ENCODE assay signal across 22 cellular contexts in the genomic region with DNA sequence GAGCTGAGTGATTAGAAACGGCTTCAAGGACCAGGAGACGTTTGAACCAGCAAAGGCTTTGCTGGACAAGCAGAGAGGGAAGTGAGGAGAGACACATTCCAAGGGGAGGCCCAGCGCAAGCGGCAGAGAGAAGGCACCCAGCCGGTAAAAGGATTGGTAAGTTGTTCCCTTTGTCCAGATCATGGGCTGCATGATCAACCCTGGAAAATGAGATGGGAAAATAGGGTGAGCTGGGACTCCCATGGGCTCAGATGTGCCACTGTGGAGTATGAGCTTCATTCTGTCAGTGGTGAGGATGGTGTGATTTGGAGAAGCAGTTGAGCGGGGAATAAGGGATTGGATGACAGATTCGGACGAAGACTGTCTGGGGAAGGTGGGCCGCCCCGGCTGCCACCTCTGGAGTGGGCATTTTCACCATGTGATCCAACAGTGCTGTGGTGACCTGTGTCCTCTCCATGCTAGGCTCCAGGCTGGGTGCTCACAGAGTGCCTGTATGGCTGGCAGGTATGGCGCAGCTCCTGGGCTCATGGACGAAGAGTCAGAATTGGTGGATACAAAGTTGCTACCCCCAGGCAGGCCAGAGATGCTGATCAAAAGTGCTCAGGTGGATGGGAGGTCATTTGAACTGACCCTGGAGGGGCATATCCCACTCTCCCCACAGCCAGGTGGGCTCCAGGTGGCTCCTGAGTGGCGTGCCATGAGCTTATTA.
DNase-seq lines count a peak whose midpoint lies in the region; ATAC-seq, FAIRE-seq and TF ChIP-seq lines count a peak whose summit lies in the region.
"Had no signal": no experiment of that assay in that cellular context is flagged by ENCODE, and none has a peak within 500 bp of the region (broad histone marks: within the 10 kb centered on the region; RNA-seq: fewer than 3 reads in every experiment).

No MANE protein-coding gene starts in this region.

- H2AFZ ChIP-seq in H9 (ENCODE audit: low read length), result no peak overlapping the region
- H2AFZ ChIP-seq in astrocyte (ENCODE audit: low read depth, low read length), result no peak overlapping the region

- no peak overlapping the region for H3K14ac ChIP-seq in H9 (ENCODE audit: insufficient read depth, low read length)

- no peak overlapping the region for H2AK5ac ChIP-seq in H9 (ENCODE audit: insufficient read length, low read length)

- no peak overlapping the region for H2BK12ac ChIP-seq in H9 (ENCODE audit: insufficient read length, low read depth, low read length)

- H3K9ac ChIP-seq in H9 (ENCODE audit: extremely low read depth, insufficient read length, low read length) (no peak overlapping the region), astrocyte (ENCODE audit: low read length) (no peak overlapping the region)
- H3K9ac ChIP-seq: BLaER1 had no signal

- DNase-seq in H9 (peak; percentile 6), astrocyte (ENCODE audit: low read depth) (no peak), left lobe of liver (ENCODE audit: low spot score) (peak; percentile 15), retina (peak; percentile 1), AML-193 (lab: John Stamatoyannopoulos, UW) (no peak), superior temporal gyrus (ENCODE audit: extremely low spot score) (no peak)
- no peak for DNase-seq in activated naive CD4-positive, alpha-beta T cell treated with anti-CD3 and anti-CD28 coated beads, Interleukin-2, amount 10 ng/mL, durations not matched to agents 7 days and 5 days
- DNase-seq in effector memory CD4-positive, alpha-beta T cell, result no peak
- DNase-seq: Caco-2; CD4-positive, alpha-beta memory T cell; DMS153; NCI-H1694 treated with DMSO at 0.1 percent for 48 hours; NCI-H2081 treated with DMSO at 0.1 percent for 48 hours; NCI-H2171 treated with DMSO at 0.1 percent for 48 hours; NCI-H446; NCI-H526; SJCRH30 had no signal

- H3K27me3 ChIP-seq in H9 (ENCODE audit: insufficient read depth, low read length) (no peaks in the 10 kb centered on the region), astrocyte (ENCODE audit: insufficient read depth, low read length) (no peaks in the 10 kb centered on the region)
- H3K27me3 ChIP-seq in effector memory CD4-positive, alpha-beta T cell (replicated peaks; ENCODE audit: control insufficient read depth, insufficient read depth, low read length, poor library complexity, severe bottlenecking), result no peaks in the 10 kb centered on the region
- H3K27me3 ChIP-seq: BLaER1 had no signal

- peak overlapping the region in 1 of 3 experiments; percentile 32; a peak in 1 of 7 replicates for H3K27ac Mint-ChIP-seq in H9
- H3K27ac Mint-ChIP-seq in astrocyte (ENCODE audit: unreplicated experiment), result no peak overlapping the region
- no peak overlapping the region for H3K27ac Mint-ChIP-seq in activated naive CD4-positive, alpha-beta T cell treated with anti-CD3 and anti-CD28 coated beads, Interleukin-2, amount 10 ng/mL, durations not matched to agents 7 days and 5 days
- H3K27ac Mint-ChIP-seq: CD4-positive, alpha-beta memory T cell; IgD-negative memory B cell had no signal

- H3K4me1 ChIP-seq in H9 (ENCODE audit: insufficient read depth, low read length) (no peaks in the 10 kb centered on the region), astrocyte (ENCODE audit: insufficient read depth, low read length) (no peaks in the 10 kb centered on the region)
- no peaks in the 10 kb centered on the region for H3K4me1 ChIP-seq in effector memory CD4-positive, alpha-beta T cell (ENCODE audit: control insufficient read depth, insufficient read depth, low read length, poor library complexity, severe bottlenecking)
- H3K4me1 ChIP-seq: BLaER1, Caco-2, HAP-1, SJCRH30 had no signal

- 0 out of 7 replicates have a peak, but pooled peaks cover 0 to 3% (median 0%) of the 10 kb centered on the region in 3 experiments for H3K36me3 Mint-ChIP-seq in H9 (ENCODE audit: insufficient read depth in 1 of 3, low read depth in 3 of 3)
- H3K36me3 Mint-ChIP-seq in astrocyte (ENCODE audit: low read depth, unreplicated experiment), result no peaks in the 10 kb centered on the region
- no peaks in the 10 kb centered on the region for H3K36me3 Mint-ChIP-seq in activated naive CD4-positive, alpha-beta T cell treated with anti-CD3 and anti-CD28 coated beads, Interleukin-2, amount 10 ng/mL, durations not matched to agents 7 days and 5 days
- H3K36me3 Mint-ChIP-seq: CD4-positive, alpha-beta memory T cell; IgD-negative memory B cell had no signal

- peaks cover 13 to 15% of the 10 kb centered on the region in 2 experiments for H3K4me1 Mint-ChIP-seq in H9
- H3K4me1 Mint-ChIP-seq in astrocyte (ENCODE audit: low read depth, unreplicated experiment), result peaks cover 13% of the 10 kb centered on the region
- no peaks in the 10 kb centered on the region for H3K4me1 Mint-ChIP-seq in activated naive CD4-positive, alpha-beta T cell treated with anti-CD3 and anti-CD28 coated beads, Interleukin-2, amount 10 ng/mL, durations not matched to agents 7 days and 5 days

- no peak overlapping the region for H3K4me2 ChIP-seq in H9 (ENCODE audit: insufficient read depth, insufficient read length, low read length)
- no peak overlapping the region for H3K4me2 ChIP-seq in astrocyte (ENCODE audit: low read length)
- H3K4me2 ChIP-seq: BLaER1 had no signal

- H4K91ac ChIP-seq in H9 (ENCODE audit: insufficient read length, low read depth, low read length), result no peak overlapping the region

- no peaks in the 10 kb centered on the region for H3K79me1 ChIP-seq in H9 (ENCODE audit: insufficient read depth, low read depth, low read length, poor library complexity, severe bottlenecking)

- H3K27ac ChIP-seq in H9 (ENCODE audit: insufficient read length, low read depth, low read length) (no peak overlapping the region), astrocyte (ENCODE audit: low read depth, low read length) (no peak overlapping the region)
- no peak overlapping the region for H3K27ac ChIP-seq in effector memory CD4-positive, alpha-beta T cell (ENCODE audit: insufficient read depth, low read length, poor library complexity, severe bottlenecking)
- H3K27ac ChIP-seq: BLaER1, SJCRH30 had no signal

- FAIRE-seq in astrocyte (lab: Jason Lieb, UNC), result no peak
- FAIRE-seq: GM12891, RCC 7860 had no signal

- H2BK5ac ChIP-seq in H9 (ENCODE audit: insufficient read length, low read length), result no peak overlapping the region

- H3K18ac ChIP-seq in H9 (ENCODE audit: insufficient read length, low read depth, low read length), result no peak overlapping the region

- H2BK120ac ChIP-seq in H9 (ENCODE audit: low read depth, low read length, poor library complexity, severe bottlenecking), result no peak overlapping the region

- H3K4me3 Mint-ChIP-seq in H9, result no peak overlapping the region; a peak in 1 of 5 replicates
- H3K4me3 Mint-ChIP-seq in astrocyte (ENCODE audit: unreplicated experiment), result peak overlapping the region; percentile 36
- H3K4me3 Mint-ChIP-seq in activated naive CD4-positive, alpha-beta T cell treated with anti-CD3 and anti-CD28 coated beads, Interleukin-2, amount 10 ng/mL, durations not matched to agents 7 days and 5 days, result no peak overlapping the region
- H3K4me3 Mint-ChIP-seq: CD4-positive, alpha-beta memory T cell; IgD-negative memory B cell had no signal

- no peak overlapping the region for H3K23ac ChIP-seq in H9 (ENCODE audit: insufficient read length, low read depth, low read length)

- H3K23me2 ChIP-seq in H9 (ENCODE audit: insufficient read length, low read depth, low read length, poor library complexity, severe bottlenecking), result no peaks in the 10 kb centered on the region

- H2BK20ac ChIP-seq in H9 (ENCODE audit: low read depth, low read length, poor library complexity, severe bottlenecking), result no peak overlapping the region

- H4K20me1 ChIP-seq in H9 (ENCODE audit: control insufficient read depth, insufficient read depth, insufficient read length) (no peaks in the 10 kb centered on the region), astrocyte (ENCODE audit: insufficient read depth, low read length) (no peaks in the 10 kb centered on the region)
- H4K20me1 ChIP-seq: BLaER1 had no signal

- ATAC-seq in left lobe of liver, result no peak

- no CpG with 5 or more reads among the region's 13 CpGs for WGBS in H9 (ENCODE audit: extremely low coverage, insufficient read length, low lambda C conversion rate)

- H4K5ac ChIP-seq in H9 (ENCODE audit: insufficient read length, low read depth, low read length), result no peak overlapping the region

- H3K79me2 ChIP-seq in H9 (ENCODE audit: insufficient read depth, low read length) (no peaks in the 10 kb centered on the region), astrocyte (ENCODE audit: insufficient read depth, low read length) (no peaks in the 10 kb centered on the region)

- H3K36me3 ChIP-seq in astrocyte (ENCODE audit: insufficient read depth, low read length), result no peaks in the 10 kb centered on the region
- no peaks in the 10 kb centered on the region for H3K36me3 ChIP-seq in effector memory CD4-positive, alpha-beta T cell (ENCODE audit: control insufficient read depth, insufficient read depth, low read length)
- H3K36me3 ChIP-seq: BLaER1, HAP-1, SJCRH30 had no signal

- H3K9me3 ChIP-seq in H9 (ENCODE audit: control insufficient read depth, low read depth, low read length) (no peaks in the 10 kb centered on the region), astrocyte (ENCODE audit: insufficient read depth, low read depth, low read length) (no peaks in the 10 kb centered on the region)
- no peaks in the 10 kb centered on the region for H3K9me3 ChIP-seq in effector memory CD4-positive, alpha-beta T cell (ENCODE audit: control insufficient read depth, low read length)
- H3K9me3 ChIP-seq: Caco-2, HAP-1, SJCRH30 had no signal

- no peak overlapping the region for H2BK15ac ChIP-seq in H9 (ENCODE audit: low read depth, low read length)

- TF ChIP-seq CTCF in H9 (conservative IDR thresholded peaks at IDR 0.05) (no peak), astrocyte (IDR thresholded peaks at IDR 0.05; ENCODE audit: insufficient read depth, low read depth, low read length) (no peak)

- H3K4me3 ChIP-seq in astrocyte (ENCODE audit: insufficient read depth, low read depth, low read length), result no peak overlapping the region
- H3K4me3 ChIP-seq in effector memory CD4-positive, alpha-beta T cell (ENCODE audit: insufficient read depth, low read depth, low read length, poor library complexity, severe bottlenecking), result no peak overlapping the region
- H3K4me3 ChIP-seq: BLaER1, HAP-1, SJCRH30 had no signal

- no peak overlapping the region for H3T11ph ChIP-seq in H9 (ENCODE audit: low read length)

- H4K8ac ChIP-seq in H9 (replicated peaks; ENCODE audit: insufficient read length, low read depth, low read length), result no peak overlapping the region

- CTCF ChIA-PET in activated naive CD4-positive, alpha-beta T cell treated with anti-CD3 and anti-CD28 coated beads, Interleukin-2, amount 10 ng/mL, durations not matched to agents 7 days and 5 days (lab: Charles Lee), result no interaction called here

- H3K4ac ChIP-seq in H9 (ENCODE audit: low read depth, low read length), result no peak overlapping the region

- H3K27me3 Mint-ChIP-seq in H9 (ENCODE audit: low read depth), result peaks cover 27% of the 10 kb centered on the region
- H3K27me3 Mint-ChIP-seq in astrocyte (ENCODE audit: low read depth, unreplicated experiment), result peaks cover 24% of the 10 kb centered on the region
- H3K27me3 Mint-ChIP-seq in activated naive CD4-positive, alpha-beta T cell treated with anti-CD3 and anti-CD28 coated beads, Interleukin-2, amount 10 ng/mL, durations not matched to agents 7 days and 5 days, result peaks cover 6% of the 10 kb centered on the region

- H3K9me3 Mint-ChIP-seq in H9 (peaks cover 2 to 10% of the 10 kb centered on the region in 2 experiments; a peak in 4 of 5 replicates), astrocyte (ENCODE audit: unreplicated experiment) (peaks cover 5% of the 10 kb centered on the region)
- H3K9me3 Mint-ChIP-seq in activated naive CD4-positive, alpha-beta T cell treated with anti-CD3 and anti-CD28 coated beads, Interleukin-2, amount 10 ng/mL, durations not matched to agents 7 days and 5 days, result peaks cover 4% of the 10 kb centered on the region

- no peak overlapping the region for H3K56ac ChIP-seq in H9 (ENCODE audit: insufficient read length, low read depth, low read length)

Comparison
In these comparisons a context has a peak if more than half of its experiments do, and no peak if none do; other contexts are left out.
1. DNase-seq: peak in H9 (single experiment), left lobe of liver (single experiment) and retina (single experiment); none in astrocyte (single experiment), activated naive CD4-positive, alpha-beta T cell treated with anti-CD3 and anti-CD28 coated beads, Interleukin-2, amount 10 ng/mL, durations not matched to agents 7 days and 5 days (single experiment), AML-193 (0 of 2), superior temporal gyrus (single experiment) and effector memory CD4-positive, alpha-beta T cell (0 of 3).